ENCODE assay signal across 1 cellular context in the genomic region with DNA sequence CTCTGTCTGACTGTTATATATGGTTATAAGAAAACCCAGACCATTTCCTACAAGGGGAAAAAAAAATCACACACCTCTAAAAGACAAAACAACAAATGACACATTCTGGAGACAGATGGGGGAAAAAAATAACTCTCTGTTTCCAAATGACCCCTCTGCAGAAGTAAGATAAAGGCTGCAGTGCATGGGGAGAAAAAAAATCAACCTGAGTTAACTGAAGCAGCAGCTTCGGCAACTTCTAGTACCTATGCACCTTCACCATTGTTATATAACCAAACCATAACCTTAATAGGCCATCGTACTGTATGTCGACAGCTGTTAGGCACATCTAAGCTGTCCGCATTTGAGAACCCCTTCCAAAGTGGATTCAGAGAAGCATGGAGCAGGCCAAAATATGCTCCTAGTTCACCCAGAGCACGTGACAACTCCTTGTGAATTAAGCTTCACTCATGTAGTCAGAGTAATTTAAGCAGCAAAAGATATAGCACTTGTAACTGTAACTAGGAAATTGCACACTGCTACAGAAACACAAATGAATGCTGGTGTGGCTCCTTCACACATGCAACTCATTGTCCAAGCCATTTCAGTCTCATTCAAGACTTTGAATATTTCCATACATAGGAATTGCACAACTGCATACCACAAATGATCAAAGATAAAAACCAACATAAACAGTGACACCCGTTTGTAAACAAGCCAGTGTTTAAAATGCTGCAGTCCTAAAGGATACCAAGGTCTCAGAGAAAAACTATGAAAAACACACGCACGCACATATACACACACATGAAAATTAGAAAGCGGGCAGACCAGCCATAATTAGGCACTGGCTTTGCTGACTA.
TF ChIP-seq lines count a peak whose summit lies in the region.

No MANE protein-coding gene starts in this region.

TF ChIP-seq in HepG2, 621 proteins besides CTCF, POLR2A, EP300 and RAD21 (continues in another document):
- TF ChIP-seq FOXP4 (CRISPR knock-in tag; IDR thresholded peaks at IDR 0.05) (peak; percentile 96), KLF16 (CRISPR knock-in tag; IDR thresholded peaks at IDR 0.05) (peak in 1 of 2 experiments; percentile 74; a peak in 2 of 4 replicates), GATA4 (IDR thresholded peaks at IDR 0.05; ENCODE audit: borderline replicate concordance, low read depth) (peak; percentile 46; the same call in 1 of the 2 replicates), NFIC (IDR thresholded peaks at IDR 0.05; ENCODE audit: low read length) (peak; percentile 65; the same call in 1 of the 2 replicates), CREM (IDR thresholded peaks at IDR 0.05) (peak; percentile 71; the same call in 1 of the 2 replicates), CREM (CRISPR knock-in tag; IDR thresholded peaks at IDR 0.05) (no peak), CEBPG (CRISPR knock-in tag; IDR thresholded peaks at IDR 0.05) (peak; percentile 94), ZNF510 (CRISPR knock-in tag; IDR thresholded peaks at IDR 0.05; ENCODE audit: low read depth) (0 out of 2 replicates have a peak, but pooled peaks have one; percentile 32), SMC3 (IDR thresholded peaks at IDR 0.05; ENCODE audit: low read length) (peak; percentile 33; the same call in 1 of the 2 replicates), ZEB1 (IDR thresholded peaks at IDR 0.05; ENCODE audit: insufficient replicate concordance, low read depth) (no peak), ISL2 (CRISPR knock-in tag; IDR thresholded peaks at IDR 0.05) (peak; percentile 83; the same call in 1 of the 2 replicates), HNF4G (IDR thresholded peaks at IDR 0.05; ENCODE audit: borderline replicate concordance, low read depth, low read length) (peak; percentile 25; the same call in 1 of the 2 replicates), HNF4G (CRISPR knock-in tag; IDR thresholded peaks at IDR 0.05; ENCODE audit: borderline replicate concordance, low read depth) (no peak), TBX2 (CRISPR knock-in tag; IDR thresholded peaks at IDR 0.05; ENCODE audit: borderline replicate concordance) (peak; percentile 39), PLSCR1 (CRISPR knock-in tag; IDR thresholded peaks at IDR 0.05; ENCODE audit: borderline replicate concordance) (no peak), NR2F1 (CRISPR knock-in tag; IDR thresholded peaks at IDR 0.05) (peak; percentile 16 to 24; a peak in 1 of 4 replicates), BHLHE40 (IDR thresholded peaks at IDR 0.05; ENCODE audit: low read length) (0 out of 2 replicates have a peak, but pooled peaks have one; percentile 8), JDP2 (CRISPR knock-in tag; IDR thresholded peaks at IDR 0.05; ENCODE audit: borderline replicate concordance) (no peak), FOXO4 (CRISPR knock-in tag; conservative IDR thresholded peaks at IDR 0.05) (0 out of 2 replicates have a peak, but pooled peaks have one; percentile 52), MBD4 (IDR thresholded peaks at IDR 0.05; ENCODE audit: borderline replicate concordance, low read length) (no peak), RARG (CRISPR knock-in tag; IDR thresholded peaks at IDR 0.05; ENCODE audit: low read depth) (no peak), DNMT3B (CRISPR knock-in tag; conservative IDR thresholded peaks at IDR 0.05) (peak; percentile 85; the same call in 1 of the 2 replicates), GATAD1 (CRISPR knock-in tag; IDR thresholded peaks at IDR 0.05) (0 out of 2 replicates have a peak, but pooled peaks have one; percentile 43), SOX13 (IDR thresholded peaks at IDR 0.05) (peak; percentile 75; the same call in 1 of the 2 replicates), SOX13 (CRISPR knock-in tag; conservative IDR thresholded peaks at IDR 0.05 in 1 of 2, IDR thresholded peaks at IDR 0.05 in 1 of 2) (peak in 1 of 2 experiments; percentile 94; a peak in 2 of 4 replicates), NCOR1 (IDR thresholded peaks at IDR 0.05; ENCODE audit: borderline replicate concordance, low read length) (peak; percentile 87; the same call in 1 of the 2 replicates), ZSCAN9 (CRISPR knock-in tag; IDR thresholded peaks at IDR 0.05; ENCODE audit: borderline replicate concordance) (peak; percentile 20; the same call in 1 of the 2 replicates), FOXP1 (IDR thresholded peaks at IDR 0.05) (peak; percentile 97), FOXP1 (CRISPR knock-in tag; IDR thresholded peaks at IDR 0.05) (peak; percentile 98), YEATS4 (CRISPR knock-in tag; IDR thresholded peaks at IDR 0.05; ENCODE audit: borderline replicate concordance) (peak; percentile 9; the same call in 1 of the 2 replicates), MEF2D (CRISPR knock-in tag; IDR thresholded peaks at IDR 0.05) (no peak), SKI (IDR thresholded peaks at IDR 0.05; ENCODE audit: partially characterized antibody) (peak; percentile 60), HDAC2 (CRISPR knock-in tag; IDR thresholded peaks at IDR 0.05) (peak; percentile 80), FOXK1 (CRISPR knock-in tag; IDR thresholded peaks at IDR 0.05; ENCODE audit: borderline replicate concordance, low read depth) (peak; percentile 90; the same call in 1 of the 2 replicates), NR2F6 (IDR thresholded peaks at IDR 0.05) (peak; percentile 87), NR2F6 (CRISPR knock-in tag; IDR thresholded peaks at IDR 0.05) (peak; percentile 79), RXRB (CRISPR knock-in tag; IDR thresholded peaks at IDR 0.05; ENCODE audit: borderline replicate concordance) (peak; percentile 83; the same call in 1 of the 2 replicates), ZNF331 (CRISPR knock-in tag; IDR thresholded peaks at IDR 0.05) (peak; percentile 31; the same call in 1 of the 2 replicates), PBX3 (CRISPR knock-in tag; IDR thresholded peaks at IDR 0.05; ENCODE audit: borderline replicate concordance) (no peak), ZBTB20 (CRISPR knock-in tag; IDR thresholded peaks at IDR 0.05; ENCODE audit: borderline replicate concordance, low read depth) (peak; percentile 96; the same call in 1 of the 2 replicates), CEBPB (IDR thresholded peaks at IDR 0.05; ENCODE audit: borderline replicate concordance, low read depth, low read length) (peak; percentile 95), NCOA2 (CRISPR knock-in tag; IDR thresholded peaks at IDR 0.05) (peak; percentile 80), KAT8 (CRISPR knock-in tag; IDR thresholded peaks at IDR 0.05) (no peak), ZNF644 (CRISPR knock-in tag; IDR thresholded peaks at IDR 0.05; ENCODE audit: low read depth) (0 out of 2 replicates have a peak, but pooled peaks have one; percentile 16), PREB (CRISPR knock-in tag; IDR thresholded peaks at IDR 0.05) (no peak)
- TF ChIP-seq, protein P1, sequence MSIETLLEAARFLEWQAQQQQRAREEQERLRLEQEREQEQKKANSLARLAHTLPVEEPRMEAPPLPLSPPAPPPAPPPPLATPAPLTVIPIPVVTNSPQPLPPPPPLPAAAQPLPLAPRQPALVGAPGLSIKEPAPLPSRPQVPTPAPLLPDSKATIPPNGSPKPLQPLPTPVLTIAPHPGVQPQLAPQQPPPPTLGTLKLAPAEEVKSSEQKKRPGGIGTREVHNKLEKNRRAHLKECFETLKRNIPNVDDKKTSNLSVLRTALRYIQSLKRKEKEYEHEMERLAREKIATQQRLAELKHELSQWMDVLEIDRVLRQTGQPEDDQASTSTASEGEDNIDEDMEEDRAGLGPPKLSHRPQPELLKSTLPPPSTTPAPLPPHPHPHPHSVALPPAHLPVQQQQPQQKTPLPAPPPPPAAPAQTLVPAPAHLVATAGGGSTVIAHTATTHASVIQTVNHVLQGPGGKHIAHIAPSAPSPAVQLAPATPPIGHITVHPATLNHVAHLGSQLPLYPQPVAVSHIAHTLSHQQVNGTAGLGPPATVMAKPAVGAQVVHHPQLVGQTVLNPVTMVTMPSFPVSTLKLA (IDR thresholded peaks at IDR 0.05), result peak; percentile 38; the same call in 1 of the 2 replicates
- TF ChIP-seq, protein P2, sequence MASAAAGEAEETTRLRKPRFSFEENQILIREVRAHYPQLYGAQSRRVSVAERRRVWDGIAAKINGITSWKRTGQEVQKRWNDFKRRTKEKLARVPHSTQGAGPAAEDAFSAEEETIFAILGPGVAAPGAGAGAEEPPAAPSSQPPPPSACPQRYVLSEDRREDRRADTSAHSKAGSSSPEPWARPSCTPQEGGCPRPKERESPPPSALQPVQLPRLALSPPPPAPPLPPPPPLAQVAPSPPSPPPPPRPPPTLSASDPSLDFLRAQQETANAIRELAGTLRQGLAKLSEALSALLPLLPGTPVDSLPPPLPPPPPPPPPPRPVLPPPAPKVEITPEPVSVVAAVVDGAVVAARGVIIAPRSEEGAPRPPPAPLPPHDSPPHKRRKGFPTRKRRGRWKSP (CRISPR knock-in tag; IDR thresholded peaks at IDR 0.05), result peak; percentile 77; the same call in 1 of the 2 replicates
- TF ChIP-seq, protein P3, sequence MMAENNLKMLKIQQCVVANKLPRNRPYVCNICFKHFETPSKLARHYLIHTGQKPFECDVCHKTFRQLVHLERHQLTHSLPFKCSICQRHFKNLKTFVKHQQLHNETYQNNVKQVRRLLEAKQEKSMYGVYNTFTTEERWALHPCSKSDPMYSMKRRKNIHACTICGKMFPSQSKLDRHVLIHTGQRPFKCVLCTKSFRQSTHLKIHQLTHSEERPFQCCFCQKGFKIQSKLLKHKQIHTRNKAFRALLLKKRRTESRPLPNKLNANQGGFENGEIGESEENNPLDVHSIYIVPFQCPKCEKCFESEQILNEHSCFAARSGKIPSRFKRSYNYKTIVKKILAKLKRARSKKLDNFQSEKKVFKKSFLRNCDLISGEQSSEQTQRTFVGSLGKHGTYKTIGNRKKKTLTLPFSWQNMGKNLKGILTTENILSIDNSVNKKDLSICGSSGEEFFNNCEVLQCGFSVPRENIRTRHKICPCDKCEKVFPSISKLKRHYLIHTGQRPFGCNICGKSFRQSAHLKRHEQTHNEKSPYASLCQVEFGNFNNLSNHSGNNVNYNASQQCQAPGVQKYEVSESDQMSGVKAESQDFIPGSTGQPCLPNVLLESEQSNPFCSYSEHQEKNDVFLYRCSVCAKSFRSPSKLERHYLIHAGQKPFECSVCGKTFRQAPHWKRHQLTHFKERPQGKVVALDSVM (CRISPR knock-in tag; IDR thresholded peaks at IDR 0.05), result 0 out of 2 replicates have a peak, but pooled peaks have one; percentile 5
- TF ChIP-seq, protein P4, sequence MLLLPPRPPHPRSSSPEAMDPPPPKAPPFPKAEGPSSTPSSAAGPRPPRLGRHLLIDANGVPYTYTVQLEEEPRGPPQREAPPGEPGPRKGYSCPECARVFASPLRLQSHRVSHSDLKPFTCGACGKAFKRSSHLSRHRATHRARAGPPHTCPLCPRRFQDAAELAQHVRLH (CRISPR knock-in tag; IDR thresholded peaks at IDR 0.05; ENCODE audit: borderline replicate concordance, low read depth), result no peak; the same call in 1 of the 2 replicates
